In genomic region chr15:57563416-57563815, GRCh38 we compare ENCODE assay signal across 1 cellular context.
TF ChIP-seq lines count a peak whose summit lies in the region.

No MANE protein-coding gene starts in this region.

TF ChIP-seq in K562, 482 proteins besides CTCF, POLR2A, EP300 and RAD21:
- TF ChIP-seq PTBP1 (IDR thresholded peaks at IDR 0.05; ENCODE audit: low read depth, low read length): no peak
- 0 out of 2 replicates have a peak, but pooled peaks have one; percentile 3 for TF ChIP-seq RNF2 (IDR thresholded peaks at IDR 0.05)
TF ChIP-seq in K562: peak in this region for 1.
